In genomic region chr6:26332408-26332807, GRCh38 we compare ENCODE assay signal across 1 cellular context.
TF ChIP-seq lines count a peak whose summit lies in the region.

No MANE protein-coding gene starts in this region.

TF ChIP-seq in WTC11, 78 proteins besides CTCF, POLR2A, EP300 and RAD21 (continued from another document):
- no peak for TF ChIP-seq PREB (CRISPR knock-in tag; IDR thresholded peaks at IDR 0.05; ENCODE audit: borderline replicate concordance)
- no peak for TF ChIP-seq ZNF532 (CRISPR knock-in tag; IDR thresholded peaks at IDR 0.05; ENCODE audit: borderline replicate concordance)
- no peak for TF ChIP-seq TCF7 (CRISPR knock-in tag; IDR thresholded peaks at IDR 0.05; ENCODE audit: low read depth)
- no peak for TF ChIP-seq PRRX2 (CRISPR knock-in tag; IDR thresholded peaks at IDR 0.05)
- no peak for TF ChIP-seq ZBTB21 (CRISPR knock-in tag; IDR thresholded peaks at IDR 0.05; ENCODE audit: borderline replicate concordance)
- TF ChIP-seq KAT7 (CRISPR knock-in tag; IDR thresholded peaks at IDR 0.05; ENCODE audit: borderline replicate concordance) = no peak
- TF ChIP-seq, protein P1, sequence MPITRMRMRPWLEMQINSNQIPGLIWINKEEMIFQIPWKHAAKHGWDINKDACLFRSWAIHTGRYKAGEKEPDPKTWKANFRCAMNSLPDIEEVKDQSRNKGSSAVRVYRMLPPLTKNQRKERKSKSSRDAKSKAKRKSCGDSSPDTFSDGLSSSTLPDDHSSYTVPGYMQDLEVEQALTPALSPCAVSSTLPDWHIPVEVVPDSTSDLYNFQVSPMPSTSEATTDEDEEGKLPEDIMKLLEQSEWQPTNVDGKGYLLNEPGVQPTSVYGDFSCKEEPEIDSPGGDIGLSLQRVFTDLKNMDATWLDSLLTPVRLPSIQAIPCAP (CRISPR knock-in tag; IDR thresholded peaks at IDR 0.05) = no peak
- TF ChIP-seq, protein P2, sequence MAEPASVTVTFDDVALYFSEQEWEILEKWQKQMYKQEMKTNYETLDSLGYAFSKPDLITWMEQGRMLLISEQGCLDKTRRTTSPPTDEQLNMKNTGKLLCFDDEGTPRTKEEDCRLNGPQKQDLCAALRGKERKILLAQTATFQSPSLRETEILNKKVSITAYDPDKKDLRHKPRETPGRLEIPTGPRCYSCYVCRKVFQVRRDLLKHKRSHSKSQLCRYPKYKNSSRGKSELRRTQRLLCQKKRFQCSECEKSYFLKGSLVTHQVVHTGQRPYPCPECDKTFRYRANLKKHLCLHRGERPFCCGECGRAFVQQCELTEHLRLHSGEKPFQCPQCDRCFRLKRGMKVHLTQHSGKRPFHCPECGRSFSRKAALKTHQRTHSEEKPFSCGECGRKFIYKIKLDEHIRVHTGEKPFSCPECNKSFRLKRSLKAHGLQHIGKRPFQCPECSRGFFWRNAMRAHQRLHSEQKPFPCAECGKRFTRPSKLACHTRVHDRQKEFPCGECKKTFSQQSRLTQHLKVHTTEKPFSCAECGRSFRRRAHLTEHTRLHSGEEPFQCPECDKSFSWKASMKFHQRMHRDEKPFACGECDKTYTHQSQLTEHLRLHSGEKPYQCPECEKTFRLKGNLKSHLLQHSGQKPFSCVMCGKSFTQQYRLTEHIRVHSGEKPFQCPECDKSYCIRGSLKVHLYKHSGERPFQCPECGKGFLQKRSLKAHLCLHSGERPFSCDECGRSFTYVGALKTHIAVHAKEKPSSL (CRISPR knock-in tag; conservative IDR thresholded peaks at IDR 0.05) = no peak
- TF ChIP-seq MLX (CRISPR knock-in tag; IDR thresholded peaks at IDR 0.05) = no peak
- TF ChIP-seq ZNF423 (CRISPR knock-in tag; IDR thresholded peaks at IDR 0.05) = no peak
TF ChIP-seq in WTC11: peak in this region for 0.
